Comparison of ENCODE assay signal across 8 cellular contexts in the genomic region with DNA sequence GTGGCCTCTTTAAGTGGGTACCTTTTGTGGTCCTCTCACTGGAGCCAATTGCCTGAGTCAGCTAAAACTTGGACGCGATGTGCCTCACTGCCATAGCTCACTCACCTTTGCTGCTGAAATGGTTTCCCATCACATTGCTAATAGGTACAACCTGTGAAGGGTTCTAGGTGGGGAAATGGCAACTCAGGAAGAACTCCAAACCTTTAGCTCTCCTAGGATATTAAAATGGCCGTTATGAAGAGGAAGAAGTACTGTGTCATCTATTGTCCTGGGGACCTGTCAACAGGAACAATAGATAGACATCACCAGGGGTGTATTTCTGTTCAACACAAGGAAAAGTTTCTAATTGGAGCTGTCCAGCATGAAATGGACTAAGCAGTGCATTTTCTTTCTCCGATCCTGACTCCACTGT. TPM values are rescaled to one million over a fixed set of nuclear protein-coding genes. Genes with fewer than 3 reads are reported as not detected.
DNase-seq lines count a peak whose midpoint lies in the region; ATAC-seq and TF ChIP-seq lines count a peak whose summit lies in the region.

No MANE protein-coding gene starts in this region.

- H3K4me1 Mint-ChIP-seq in GM23338: peaks cover 6% of the 10 kb centered on the region

- DNase-seq in GM23338 (ENCODE audit: low spot score): no peak
- DNase-seq in right cardiac atrium: no peak
- no peak for DNase-seq in gastrocnemius medialis
- no peak for DNase-seq in NCI-H1694 (lab: John Stamatoyannopoulos, UW)
- DNase-seq in putamen (ENCODE audit: low spot score): no peak
- DNase-seq in NCI-H1930 (lab: John Stamatoyannopoulos, UW): no peak
- no peak for DNase-seq in NCI-H226

- in situ Hi-C loops in gastrocnemius medialis (cut with MboI; ENCODE audit: low sequenced_read_pairs in 4 of 4): loop anchor here in 1 of 4 donors (10.0 kb wide), 1 partner anchor 52 kb away; a partner anchor contains a TSS

- intact Hi-C loops in right cardiac atrium (cut with DNase I): loop anchor here in 1 of 4 donors (10.0 kb wide), 1 partner anchor 52 kb away; a partner anchor contains a TSS
- intact Hi-C loops in gastrocnemius medialis (cut with DNase I; ENCODE audit: low total_unique reads): loop anchor here (10.0 kb wide), 2 partner anchors 868 to 1318 kb away; a partner anchor contains a TSS

- H3K27me3 ChIP-seq in GM23338 (ENCODE audit: insufficient read depth) (no peaks in the 10 kb centered on the region), right cardiac atrium (ENCODE audit: control insufficient read depth, insufficient read depth) (no peaks in the 10 kb centered on the region), gastrocnemius medialis (no peaks in the 10 kb centered on the region)

- TF ChIP-seq CTCF in GM23338 (conservative IDR thresholded peaks at IDR 0.05; ENCODE audit: low read depth in 2 of 2): no peak
- TF ChIP-seq CTCF in WI38 (IDR thresholded peaks at IDR 0.05; ENCODE audit: low read depth, low read length): no peak
- TF ChIP-seq CTCF in gastrocnemius medialis (IDR thresholded peaks at IDR 0.05 in 4 of 5, conservative IDR thresholded peaks at IDR 0.05 in 1 of 5): no peak

- no peaks in the 10 kb centered on the region for H3K9me3 Mint-ChIP-seq in GM23338

- no peak for TF ChIP-seq POLR2A in gastrocnemius medialis (IDR thresholded peaks at IDR 0.05)

- peaks cover 49% of the 10 kb centered on the region for H3K79me2 ChIP-seq in GM23338 (replicated peaks; ENCODE audit: insufficient read depth)

- H3K4me3 Mint-ChIP-seq in GM23338: peak overlapping the region; percentile 98

- H3K4me3 ChIP-seq in GM23338 (peak overlapping the region; percentile 99), WI38 (ENCODE audit: low read depth, low read length) (peak overlapping the region; percentile 95), right cardiac atrium (ENCODE audit: low read length) (peak overlapping the region; percentile 54), gastrocnemius medialis (peak overlapping the region; percentile 82 to 94 (median 90))

- WGBS in right cardiac atrium: 76% methylated on average over 4 of the region's 4 CpGs

- H3F3A ChIP-seq in GM23338 (replicated peaks; ENCODE audit: low read depth): peaks cover 29% of the 10 kb centered on the region

- H3K36me3 Mint-ChIP-seq in GM23338 (ENCODE audit: low read depth): peaks cover 27% of the 10 kb centered on the region

- no peak overlapping the region for H2AFZ ChIP-seq in GM23338

- no peak overlapping the region for H3K27ac ChIP-seq in GM23338 (ENCODE audit: low read depth)
- H3K27ac ChIP-seq in right cardiac atrium (ENCODE audit: low read length): no peak overlapping the region
- peak overlapping the region; percentile 96 to 99 (median 98) for H3K27ac ChIP-seq in gastrocnemius medialis

- H3K9me3 ChIP-seq in right cardiac atrium (ENCODE audit: control insufficient read depth, low read length) (no peaks in the 10 kb centered on the region), gastrocnemius medialis (no peaks in the 10 kb centered on the region)

- ATAC-seq in GM23338 (no peak), right cardiac atrium (no peak), gastrocnemius medialis (no peak)

- H3K4me1 ChIP-seq in GM23338 (ENCODE audit: insufficient read depth) (peaks cover 7% of the 10 kb centered on the region), right cardiac atrium (ENCODE audit: control insufficient read depth, insufficient read depth, low read length) (peaks cover 2% of the 10 kb centered on the region), gastrocnemius medialis (peaks cover 22 to 28% of the 10 kb centered on the region in 2 donors)

- H3K36me3 ChIP-seq in GM23338 (ENCODE audit: insufficient read depth) (peaks cover 11% of the 10 kb centered on the region; the same call in 1 of the 2 replicates), gastrocnemius medialis (peaks cover 0 to 31% of the 10 kb centered on the region in 2 donors)

- H3K27me3 Mint-ChIP-seq in GM23338 (ENCODE audit: insufficient read depth, low read depth, poor library complexity): peaks cover 13% of the 10 kb centered on the region

- H3K27ac Mint-ChIP-seq in GM23338: no peak overlapping the region

- H3K4me2 ChIP-seq in GM23338: peak overlapping the region; percentile 98

- H3K9me2 ChIP-seq in GM23338 (ENCODE audit: insufficient read depth): no peaks in the 10 kb centered on the region

- peaks cover 12% of the 10 kb centered on the region; the same call in 1 of the 2 replicates for H4K20me1 ChIP-seq in GM23338 (replicated peaks; ENCODE audit: insufficient read depth)

TF ChIP-seq in GM23338, 12 proteins besides CTCF, POLR2A, EP300 and RAD21:
- TF ChIP-seq, protein P1, sequence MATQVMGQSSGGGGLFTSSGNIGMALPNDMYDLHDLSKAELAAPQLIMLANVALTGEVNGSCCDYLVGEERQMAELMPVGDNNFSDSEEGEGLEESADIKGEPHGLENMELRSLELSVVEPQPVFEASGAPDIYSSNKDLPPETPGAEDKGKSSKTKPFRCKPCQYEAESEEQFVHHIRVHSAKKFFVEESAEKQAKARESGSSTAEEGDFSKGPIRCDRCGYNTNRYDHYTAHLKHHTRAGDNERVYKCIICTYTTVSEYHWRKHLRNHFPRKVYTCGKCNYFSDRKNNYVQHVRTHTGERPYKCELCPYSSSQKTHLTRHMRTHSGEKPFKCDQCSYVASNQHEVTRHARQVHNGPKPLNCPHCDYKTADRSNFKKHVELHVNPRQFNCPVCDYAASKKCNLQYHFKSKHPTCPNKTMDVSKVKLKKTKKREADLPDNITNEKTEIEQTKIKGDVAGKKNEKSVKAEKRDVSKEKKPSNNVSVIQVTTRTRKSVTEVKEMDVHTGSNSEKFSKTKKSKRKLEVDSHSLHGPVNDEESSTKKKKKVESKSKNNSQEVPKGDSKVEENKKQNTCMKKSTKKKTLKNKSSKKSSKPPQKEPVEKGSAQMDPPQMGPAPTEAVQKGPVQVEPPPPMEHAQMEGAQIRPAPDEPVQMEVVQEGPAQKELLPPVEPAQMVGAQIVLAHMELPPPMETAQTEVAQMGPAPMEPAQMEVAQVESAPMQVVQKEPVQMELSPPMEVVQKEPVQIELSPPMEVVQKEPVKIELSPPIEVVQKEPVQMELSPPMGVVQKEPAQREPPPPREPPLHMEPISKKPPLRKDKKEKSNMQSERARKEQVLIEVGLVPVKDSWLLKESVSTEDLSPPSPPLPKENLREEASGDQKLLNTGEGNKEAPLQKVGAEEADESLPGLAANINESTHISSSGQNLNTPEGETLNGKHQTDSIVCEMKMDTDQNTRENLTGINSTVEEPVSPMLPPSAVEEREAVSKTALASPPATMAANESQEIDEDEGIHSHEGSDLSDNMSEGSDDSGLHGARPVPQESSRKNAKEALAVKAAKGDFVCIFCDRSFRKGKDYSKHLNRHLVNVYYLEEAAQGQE (IDR thresholded peaks at IDR 0.05; ENCODE audit: unreplicated experiment): peak; percentile 41
- TF ChIP-seq NANOG (IDR thresholded peaks at IDR 0.05; ENCODE audit: borderline replicate concordance): no peak

RNA-seq across cellular contexts. Expression of a gene that starts 1.2 kb away (rescaled TPM):
- total RNA-seq in GM23338 (2014; rRNA removed; shearing (Covaris generic)): 55.8 and 61.3 TPM in 2 replicates
- polyA plus RNA-seq in GM23338 (2016; fragmentation: Nextera tagmentation; extraction: Ambion mirVana) (20.6 and 21.7 TPM in 2 replicates), right cardiac atrium (31.5 TPM)
- total RNA-seq in right cardiac atrium (10 to 100 TPM; 37.8 to 45.5 (median 39.8) TPM), gastrocnemius medialis (10 to 100 TPM; 41.5 to 85.1 (median 56.5) TPM)

RNA-seq across cellular contexts. Expression of a gene that starts 5.3 kb away (rescaled TPM):
- total RNA-seq in GM23338 (2014; rRNA removed; shearing (Covaris generic)): 7.9 and 10.2 TPM in 2 replicates
- polyA plus RNA-seq in GM23338 (2016; fragmentation: Nextera tagmentation; extraction: Ambion mirVana) (4.9 and 7.7 TPM in 2 replicates), right cardiac atrium (6.7 TPM)
- total RNA-seq in right cardiac atrium (1 to 10 TPM; 4.7 to 6.1 (median 5.5) TPM), gastrocnemius medialis (1 to 10 TPM; 2.3 to 5.7 (median 3.8) TPM)

RNA-seq across cellular contexts. Expression of a gene that starts 40.9 kb away (rescaled TPM):
- not detected in 2 replicates for total RNA-seq in GM23338 (2014; rRNA removed; shearing (Covaris generic))
- polyA plus RNA-seq in GM23338 (2016; fragmentation: Nextera tagmentation; extraction: Ambion mirVana) (0.45 and 0.50 TPM in 2 replicates), right cardiac atrium (0.41 TPM)
- total RNA-seq in right cardiac atrium (under 1 TPM; 0.21 to 0.40 (median 0.37) TPM), gastrocnemius medialis (not detected)

RNA-seq across cellular contexts. Expression of a gene that starts 52.7 kb away (rescaled TPM):
- total RNA-seq in GM23338 (2014; rRNA removed; shearing (Covaris generic)): 10.2 and 13.4 TPM in 2 replicates
- polyA plus RNA-seq in GM23338 (2016; fragmentation: Nextera tagmentation; extraction: Ambion mirVana) (4.6 and 4.9 TPM in 2 replicates), right cardiac atrium (3.0 TPM)
- total RNA-seq in right cardiac atrium (1 to 10 TPM; 6.1 to 7.1 (median 6.3) TPM), gastrocnemius medialis (10 to 100 TPM in 3 of 4 donors, 1 to 10 TPM in 1; 7.3 to 12.3 (median 10.5) TPM)

RNA-seq across cellular contexts. Expression of a gene that starts 57.1 kb away (rescaled TPM):
- 26.9 and 29.2 TPM in 2 replicates for total RNA-seq in GM23338 (2014; rRNA removed; shearing (Covaris generic))
- polyA plus RNA-seq in GM23338 (2016; fragmentation: Nextera tagmentation; extraction: Ambion mirVana): 11.4 and 12.6 TPM in 2 replicates
- total RNA-seq in right cardiac atrium: 10 to 100 TPM; 17.1 to 20.5 (median 19.7) TPM
- 16.7 TPM for polyA plus RNA-seq in right cardiac atrium
- 10 to 100 TPM; 14.2 to 19.2 (median 15.7) TPM for total RNA-seq in gastrocnemius medialis

Comparison
In these comparisons a context has a peak if more than half of its experiments do, and no peak if none do; other contexts are left out.
1. H3K27ac ChIP-seq: peak in gastrocnemius medialis (4 of 4); none in GM23338 (single experiment) and right cardiac atrium (single experiment).
2. Peak in every context shown above with its lines, with median percentiles within 50 percentile points of each other: H3K4me3 ChIP-seq.